Comparison of ENCODE assay signal across 8 cellular contexts in genomic region chr2:216519154-216519762, GRCh38. TPM values are rescaled to one million over a fixed set of nuclear protein-coding genes. Genes with fewer than 3 reads are reported as not detected.
DNase-seq lines count a peak whose midpoint lies in the region; ATAC-seq, FAIRE-seq and TF ChIP-seq lines count a peak whose summit lies in the region.

No MANE protein-coding gene starts in this region.

- peak; percentile 73 for ATAC-seq in HG03280 (IDR thresholded peaks at IDR 0.05; ENCODE audit: unreplicated experiment)

- H3K9me3 ChIP-seq in A673 (ENCODE audit: low read depth, low read length, poor library complexity, severe bottlenecking): no peaks in the 10 kb centered on the region

- CTCF ChIA-PET in A673 (lab: Charles Lee): interaction anchor here (0.6 to 3.2 kb wide), 7 partner anchors 16 to 146 kb away, joined by 3 to 50 read pairs (median 4); no protein-coding TSS in a partner anchor

- intact Hi-C loops in A673 (cut with micrococcal nuclease; ENCODE audit: unreplicated experiment): loop anchor here (1.0 to 5.0 kb wide), 4 partner anchors 78 to 1194 kb away; no protein-coding TSS in a partner anchor

- H3K4me3 ChIP-seq in A673 (ENCODE audit: low read depth, low read length, poor library complexity, severe bottlenecking): no peak overlapping the region
- no peak overlapping the region for H3K4me3 ChIP-seq in epithelial cell of proximal tubule (ENCODE audit: low read depth, low read length)

- H3K27ac ChIP-seq in A673 (ENCODE audit: low read depth, low read length, poor library complexity, severe bottlenecking): no peak overlapping the region

- FAIRE-seq in urothelium cell line (lab: Jason Lieb, UNC): no peak

- DNase-seq in A673 (ENCODE audit: low spot score): peak; percentile 88
- DNase-seq in NCI-H446 treated with DMSO at 0.1 percent for 48 hours (lab: John Stamatoyannopoulos, UW): peak; percentile 55
- peak; percentile 68 for DNase-seq in activated CD4-positive, alpha-beta T cell treated with anti-CD3 and anti-CD28 coated beads for 48 hours
- no peak for DNase-seq in epithelial cell of proximal tubule (ENCODE audit: low read depth)
- peak; percentile 79 for DNase-seq in mucosa of gallbladder (ENCODE audit: low spot score)
- DNase-seq in urothelium cell line (ENCODE audit: low spot score): peak; percentile 54

- H3K4me1 ChIP-seq in A673 (ENCODE audit: insufficient read depth, low read length, poor library complexity, severe bottlenecking): peaks cover 12% of the 10 kb centered on the region

- H3K36me3 ChIP-seq in A673 (ENCODE audit: insufficient read depth, low read length, poor library complexity, severe bottlenecking): no peaks in the 10 kb centered on the region

- BruUV-seq in A673 (replicated peaks; lab: Mats Ljungman, UMichigan): no TSS peak

- TF ChIP-seq CTCF in A673 (conservative IDR thresholded peaks at IDR 0.05; ENCODE audit: low read depth, low read length): peak; percentile 86
- peak; percentile 57 for TF ChIP-seq CTCF in GM12874 (IDR thresholded peaks at IDR 0.05; ENCODE audit: insufficient read depth, low read depth, low read length)
- TF ChIP-seq CTCF in epithelial cell of proximal tubule (conservative IDR thresholded peaks at IDR 0.05; ENCODE audit: low read depth, low read length): peak; percentile 76

- H3K27me3 ChIP-seq in A673 (replicated peaks; ENCODE audit: insufficient read depth, low read depth, low read length, poor library complexity): no peaks in the 10 kb centered on the region

- POLR2A ChIA-PET in A673 (lab: Charles Lee; ENCODE audit: low non-redundant PET): no interaction called here

RNA-seq across cellular contexts. Expression of gene RPL37A, which starts 20.6 kb away (rescaled TPM):
- total RNA-seq in A673 (2021) (2,455 and 2,535 TPM in 2 replicates), epithelial cell of proximal tubule (1,752 and 2,984 TPM in 2 replicates), mucosa of gallbladder (1,676 TPM)
